14 cellular contexts compared by ENCODE assay signal in the genomic region with DNA sequence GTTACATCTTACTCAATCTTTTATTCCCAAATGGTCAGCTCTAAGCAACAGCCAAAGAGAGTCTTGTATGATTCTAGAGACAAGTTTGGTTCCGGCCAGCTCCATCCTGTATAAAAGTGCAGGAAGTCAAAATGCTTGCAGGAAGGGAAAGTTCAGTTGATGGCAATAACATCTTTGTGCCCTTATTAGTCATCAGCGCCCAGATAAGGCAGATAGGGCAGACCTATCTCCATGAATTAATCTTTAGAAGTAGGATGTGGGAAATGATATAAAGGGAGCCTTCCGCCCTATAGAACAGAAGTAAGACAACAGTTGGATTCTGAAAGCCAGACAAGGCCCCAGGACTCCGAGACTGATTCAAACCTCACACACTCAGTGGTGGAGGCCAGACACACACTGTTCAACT. TPM values are rescaled to one million over a fixed set of nuclear protein-coding genes. Genes with fewer than 3 reads are reported as not detected.
DNase-seq lines count a peak whose midpoint lies in the region; ATAC-seq and TF ChIP-seq lines count a peak whose summit lies in the region.
"Had no signal": no experiment of that assay in that cellular context is flagged by ENCODE, and none has a peak within 500 bp of the region (broad histone marks: within the 10 kb centered on the region; RNA-seq: fewer than 3 reads in every experiment).

No MANE protein-coding gene starts in this region.

- peaks cover 6% of the 10 kb centered on the region for H4K20me1 ChIP-seq in smooth muscle cell (ENCODE audit: low read depth)

- no peaks in the 10 kb centered on the region for H3K9me3 ChIP-seq in left ventricle myocardium inferior (replicated peaks)
- H3K9me3 ChIP-seq in subcutaneous abdominal adipose tissue (ENCODE audit: control insufficient read depth in 5 of 5, low read length in 5 of 5) = no peaks in the 10 kb centered on the region
- H3K9me3 ChIP-seq in smooth muscle cell (replicated peaks; ENCODE audit: low read depth) = no peaks in the 10 kb centered on the region

- H3K27ac ChIP-seq in left ventricle myocardium inferior (replicated peaks) (peak overlapping the region; percentile 63), subcutaneous abdominal adipose tissue (ENCODE audit: low read depth, low read length) (peak overlapping the region; percentile 69), smooth muscle cell (ENCODE audit: low read depth) (no peak overlapping the region)

- no peaks in the 10 kb centered on the region for H3K27me3 ChIP-seq in left ventricle myocardium inferior (ENCODE audit: low read depth)
- no peaks in the 10 kb centered on the region for H3K27me3 ChIP-seq in subcutaneous abdominal adipose tissue (ENCODE audit: control insufficient read depth in 5 of 5, insufficient read depth in 4 of 5, low read length in 5 of 5)
- H3K27me3 ChIP-seq in smooth muscle cell (ENCODE audit: low read depth) = no peaks in the 10 kb centered on the region

- TF ChIP-seq CTCF in left ventricle myocardium inferior (IDR thresholded peaks at IDR 0.05; ENCODE audit: borderline replicate concordance) = no peak
- no peak for TF ChIP-seq CTCF in smooth muscle cell (IDR thresholded peaks at IDR 0.05; ENCODE audit: borderline replicate concordance, insufficient read depth, poor library complexity, severe bottlenecking)

- H3K4me1 ChIP-seq in left ventricle myocardium inferior (peaks cover 44% of the 10 kb centered on the region), subcutaneous abdominal adipose tissue (ENCODE audit: control insufficient read depth in 5 of 5, insufficient read depth in 5 of 5, low read length in 5 of 5) (peaks cover 4 to 47% (median 39%) of the 10 kb centered on the region in 5 donors), smooth muscle cell (ENCODE audit: low read depth) (no peaks in the 10 kb centered on the region)

- DNase-seq in Right ventricle myocardium inferior (ENCODE audit: missing footprints) (no peak), cardiac septum (ENCODE audit: low spot score) (no peak), left ventricle myocardium inferior (no peak), retina (no peak), DMS53 (lab: John Stamatoyannopoulos, UW) (no peak), smooth muscle cell (lab: John Stamatoyannopoulos, UW; ENCODE audit: unreplicated experiment) (no peak)
- DNase-seq: activated CD4-positive, CD25-positive, alpha-beta regulatory T cell treated with anti-CD3 and anti-CD28 coated beads, Interleukin-2, amount 50 U/mL, for 72 hours; GDM1; RPMI8226; stimulated activated naive B cell treated with anti-CD40 and anti-IgM and Interleukin-4, amounts not matched to agents 10 μg/mL and 1 μg/mL and 100 μg/mL, for 72 hours had no signal

- ATAC-seq in Right ventricle myocardium inferior = peak; percentile 74
- ATAC-seq in activated T-helper 17 cell treated with anti-CD3 and anti-CD28 coated beads, Interleukin-2, amount 50 U/mL, for 72 hours (replicated peaks) = peak; percentile 57
- ATAC-seq: stimulated activated naive B cell treated with anti-CD40 and anti-IgM and Interleukin-4, amounts not matched to agents 10 μg/mL and 1 μg/mL and 100 μg/mL, for 72 hours had no signal

- H2AFZ ChIP-seq in smooth muscle cell (ENCODE audit: low read depth) = no peak overlapping the region

- H3K79me2 ChIP-seq in smooth muscle cell (ENCODE audit: low read depth) = peaks cover 4% of the 10 kb centered on the region

- no peaks in the 10 kb centered on the region for H3K9me3 Mint-ChIP-seq in activated T-helper 17 cell treated with anti-CD3 and anti-CD28 coated beads, Interleukin-2, amount 50 U/mL, for 72 hours
- H3K9me3 Mint-ChIP-seq: central memory CD8-positive, alpha-beta T cell; IgD-negative memory B cell; stimulated activated naive B cell treated with anti-CD40 and anti-IgM and Interleukin-4, amounts not matched to agents 10 μg/mL and 1 μg/mL and 100 μg/mL, for 72 hours had no signal

- peaks cover 46% of the 10 kb centered on the region for H3K36me3 Mint-ChIP-seq in activated T-helper 17 cell treated with anti-CD3 and anti-CD28 coated beads, Interleukin-2, amount 50 U/mL, for 72 hours (ENCODE audit: low read depth)

- H3K4me3 Mint-ChIP-seq in activated T-helper 17 cell treated with anti-CD3 and anti-CD28 coated beads, Interleukin-2, amount 50 U/mL, for 72 hours = peak overlapping the region; percentile 49
- H3K4me3 Mint-ChIP-seq: central memory CD8-positive, alpha-beta T cell; IgD-negative memory B cell; stimulated activated naive B cell treated with anti-CD40 and anti-IgM and Interleukin-4, amounts not matched to agents 10 μg/mL and 1 μg/mL and 100 μg/mL, for 72 hours had no signal

- H3K4me2 ChIP-seq in smooth muscle cell = no peak overlapping the region

- intact Hi-C loops in Right ventricle myocardium inferior (cut with DNase I) = no loop called here
- intact Hi-C loops in cardiac septum (cut with DNase I) = no loop called here
- intact Hi-C loops in left ventricle myocardium inferior (cut with micrococcal nuclease) = no loop called here

- peaks cover 3% of the 10 kb centered on the region for H3F3A ChIP-seq in smooth muscle cell (ENCODE audit: low read depth)

- peak overlapping the region; percentile 60 for H3K27ac Mint-ChIP-seq in activated T-helper 17 cell treated with anti-CD3 and anti-CD28 coated beads, Interleukin-2, amount 50 U/mL, for 72 hours
- H3K27ac Mint-ChIP-seq: IgD-negative memory B cell; stimulated activated naive B cell treated with anti-CD40 and anti-IgM and Interleukin-4, amounts not matched to agents 10 μg/mL and 1 μg/mL and 100 μg/mL, for 72 hours had no signal

- peaks cover 30% of the 10 kb centered on the region for H3K4me1 Mint-ChIP-seq in activated T-helper 17 cell treated with anti-CD3 and anti-CD28 coated beads, Interleukin-2, amount 50 U/mL, for 72 hours

- no peak overlapping the region for H3K4me3 ChIP-seq in left ventricle myocardium inferior
- no peak overlapping the region for H3K4me3 ChIP-seq in subcutaneous abdominal adipose tissue (ENCODE audit: low read depth in 1 of 5, low read length in 5 of 5)
- H3K4me3 ChIP-seq in smooth muscle cell = no peak overlapping the region

- WGBS in smooth muscle cell (ENCODE audit: low lambda C conversion rate) = 86% methylated on average over 4 of the region's 4 CpGs

- no peaks in the 10 kb centered on the region for H3K27me3 Mint-ChIP-seq in activated T-helper 17 cell treated with anti-CD3 and anti-CD28 coated beads, Interleukin-2, amount 50 U/mL, for 72 hours
- H3K27me3 Mint-ChIP-seq: central memory CD8-positive, alpha-beta T cell; IgD-negative memory B cell; stimulated activated naive B cell treated with anti-CD40 and anti-IgM and Interleukin-4, amounts not matched to agents 10 μg/mL and 1 μg/mL and 100 μg/mL, for 72 hours had no signal

- H3K9ac ChIP-seq in subcutaneous abdominal adipose tissue (ENCODE audit: low read length in 5 of 5) = peak overlapping the region in 2 of 5 donors; percentile 28 to 57
- no peak overlapping the region for H3K9ac ChIP-seq in smooth muscle cell (ENCODE audit: low read depth)

- peaks cover 39% of the 10 kb centered on the region for H3K36me3 ChIP-seq in left ventricle myocardium inferior
- H3K36me3 ChIP-seq in subcutaneous abdominal adipose tissue (ENCODE audit: control insufficient read depth in 5 of 5, insufficient read depth in 5 of 5, low read length in 5 of 5) = peaks cover 5 to 24% (median 14%) of the 10 kb centered on the region in 5 donors
- no peaks in the 10 kb centered on the region for H3K36me3 ChIP-seq in smooth muscle cell (ENCODE audit: low read depth)

RNA-seq across cellular contexts. Expression of gene GNS, which starts 6.4 kb away (rescaled TPM):
- total RNA-seq in Right ventricle myocardium inferior (101 TPM), cardiac septum (86.6 TPM), left ventricle myocardium inferior (97.2 TPM), smooth muscle cell (61.8 and 64.9 TPM in 2 replicates)
- total RNA-seq in activated T-helper 17 cell treated with anti-CD3 and anti-CD28 coated beads, Interleukin-2, amount 50 U/mL, for 72 hours = 10 to 100 TPM; 26.2 to 29.9 TPM
- 31.1 and 36.4 TPM in 2 replicates for polyA plus RNA-seq in smooth muscle cell
